Comparison of ENCODE assay signal across 22 cellular contexts in genomic region chr10:47301833-47302232, GRCh38. TPM values are rescaled to one million over a fixed set of nuclear protein-coding genes. Genes with fewer than 3 reads are reported as not detected.
"Had no signal": no experiment of that assay in that cellular context is flagged by ENCODE, and none has a peak within 500 bp of the region (broad histone marks: within the 10 kb centered on the region; RNA-seq: fewer than 3 reads in every experiment).

No MANE protein-coding gene starts in this region.

- ATAC-seq: activated CD8-positive, alpha-beta memory T cell treated with anti-CD3 and anti-CD28 coated beads, Interleukin-2, amount 10 ng/mL, durations not matched to agents 7 days and 5 days; left lung; stimulated activated effector memory CD8-positive, alpha-beta T cell treated with anti-CD3 and anti-CD28 coated beads, Interleukin-12 subunit alpha, Interleukin-12 subunit beta, amount 100 ng/mL, for 72 hours had no signal

- H3K4me3 Mint-ChIP-seq: activated CD8-positive, alpha-beta memory T cell treated with anti-CD3 and anti-CD28 coated beads, Interleukin-2, amount 10 ng/mL, durations not matched to agents 7 days and 5 days; activated naive CD8-positive, alpha-beta T cell treated with anti-CD3 and anti-CD28 coated beads, Interleukin-2, amount 10 ng/mL, durations not matched to agents 7 days and 5 days had no signal

- H3K27me3 ChIP-seq: thyroid gland, uterus had no signal

- H3K36me3 Mint-ChIP-seq: activated CD4-positive, alpha-beta memory T cell treated with anti-CD3 and anti-CD28 coated beads for 36 hours; activated CD8-positive, alpha-beta memory T cell treated with anti-CD3 and anti-CD28 coated beads, Interleukin-2, amount 10 ng/mL, durations not matched to agents 7 days and 5 days; stimulated activated effector memory CD8-positive, alpha-beta T cell treated with anti-CD3 and anti-CD28 coated beads, Interleukin-12 subunit alpha, Interleukin-12 subunit beta, amount 100 ng/mL, for 72 hours had no signal

- H3K36me3 ChIP-seq: cardiac muscle cell, left lung, thyroid gland, uterus had no signal

- H3K9me3 ChIP-seq: left lung, thyroid gland, uterus had no signal

- DNase-seq: activated CD4-positive, alpha-beta memory T cell treated with anti-CD3 and anti-CD28 coated beads for 36 hours; activated CD4-positive, alpha-beta T cell treated with anti-CD3 and anti-CD28 coated beads for 1 hour; activated CD8-positive, alpha-beta memory T cell treated with anti-CD3 and anti-CD28 coated beads, Interleukin-2, amount 10 ng/mL, durations not matched to agents 7 days and 5 days; activated effector memory CD4-positive, alpha-beta T cell treated with Interleukin-2 at 50 U/mL for 16 hours; activated naive CD8-positive, alpha-beta T cell treated with anti-CD3 and anti-CD28 coated beads, Interleukin-2, amount 10 ng/mL, durations not matched to agents 7 days and 5 days; activated T-cell treated with anti-CD3 and anti-CD28 coated beads, Interleukin-2, amount 50 U/mL, for 1 hour; anterior cingulate cortex; kidney; left lung; mesenchymal stem cell; retina; thyroid gland; uterus had no signal

- H3K4me3 ChIP-seq: cardiac muscle cell, SK-N-MC, thyroid gland, uterus had no signal

- H3K9me3 Mint-ChIP-seq: activated CD4-positive, alpha-beta memory T cell treated with anti-CD3 and anti-CD28 coated beads for 36 hours; activated naive CD8-positive, alpha-beta T cell treated with anti-CD3 and anti-CD28 coated beads, Interleukin-2, amount 10 ng/mL, durations not matched to agents 7 days and 5 days; stimulated activated effector memory CD8-positive, alpha-beta T cell treated with anti-CD3 and anti-CD28 coated beads, Interleukin-12 subunit alpha, Interleukin-12 subunit beta, amount 100 ng/mL, for 72 hours had no signal

- H3K27ac ChIP-seq: cardiac muscle cell, left lung, parathyroid adenoma, SK-N-MC, thyroid gland, uterus, VCaP had no signal

- FAIRE-seq: colon, endometrium, kidney had no signal

- H3K4me1 ChIP-seq: parathyroid adenoma, uterus had no signal

- H3K27ac Mint-ChIP-seq: activated CD4-positive, alpha-beta memory T cell treated with anti-CD3 and anti-CD28 coated beads for 36 hours; activated CD8-positive, alpha-beta memory T cell treated with anti-CD3 and anti-CD28 coated beads, Interleukin-2, amount 10 ng/mL, durations not matched to agents 7 days and 5 days; activated naive CD8-positive, alpha-beta T cell treated with anti-CD3 and anti-CD28 coated beads, Interleukin-2, amount 10 ng/mL, durations not matched to agents 7 days and 5 days; stimulated activated effector memory CD8-positive, alpha-beta T cell treated with anti-CD3 and anti-CD28 coated beads, Interleukin-12 subunit alpha, Interleukin-12 subunit beta, amount 100 ng/mL, for 72 hours had no signal

RNA-seq across cellular contexts. Expression of gene GDF2, which starts 20.4 kb away (rescaled TPM):
- total RNA-seq: activated CD4-positive, alpha-beta memory T cell treated with anti-CD3 and anti-CD28 coated beads for 36 hours; activated CD8-positive, alpha-beta memory T cell treated with anti-CD3 and anti-CD28 coated beads, Interleukin-2, amount 10 ng/mL, durations not matched to agents 7 days and 5 days; activated naive CD8-positive, alpha-beta T cell treated with anti-CD3 and anti-CD28 coated beads, Interleukin-2, amount 10 ng/mL, durations not matched to agents 7 days and 5 days; kidney; left lung; thyroid gland; uterus had no signal
- polyA plus RNA-seq: esophagus, neural cell had no signal

RNA-seq across cellular contexts. Expression of gene RBP3, which starts 46.3 kb away (rescaled TPM):
- total RNA-seq: activated CD4-positive, alpha-beta memory T cell treated with anti-CD3 and anti-CD28 coated beads for 36 hours; activated CD8-positive, alpha-beta memory T cell treated with anti-CD3 and anti-CD28 coated beads, Interleukin-2, amount 10 ng/mL, durations not matched to agents 7 days and 5 days; activated naive CD8-positive, alpha-beta T cell treated with anti-CD3 and anti-CD28 coated beads, Interleukin-2, amount 10 ng/mL, durations not matched to agents 7 days and 5 days; cardiac muscle cell; kidney; left lung; thyroid gland; uterus had no signal
- polyA plus RNA-seq: cardiac muscle cell, esophagus, neural cell had no signal
